Comparison of ENCODE assay signal across 39 cellular contexts in the genomic region with DNA sequence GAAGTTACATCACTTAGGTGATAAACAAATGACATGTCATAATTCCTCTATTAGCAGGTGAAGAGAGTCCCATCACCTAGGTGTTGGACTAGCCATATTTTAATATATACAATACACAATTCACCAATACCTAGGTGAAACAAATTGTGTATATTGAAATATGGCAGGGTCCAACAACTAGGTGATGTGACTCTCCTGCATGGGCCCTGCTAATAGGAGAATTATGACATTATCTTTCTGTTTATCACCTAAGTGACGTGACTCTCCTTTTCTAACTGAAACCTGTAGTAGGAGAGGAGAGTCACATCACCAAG.
"Had no signal": no experiment of that assay in that cellular context is flagged by ENCODE, and none has a peak within 500 bp of the region (broad histone marks: within the 10 kb centered on the region; RNA-seq: fewer than 3 reads in every experiment).

No MANE protein-coding gene starts in this region.

- FAIRE-seq: astrocyte, bronchial epithelial cell had no signal

- H3K4me1 Mint-ChIP-seq: activated T-helper 17 cell treated with anti-CD3 and anti-CD28 coated beads, Interleukin-2, amount 50 U/mL, for 72 hours; central memory CD8-positive, alpha-beta T cell had no signal

- H3K9me3 Mint-ChIP-seq: activated naive CD4-positive, alpha-beta T cell treated with anti-CD3 and anti-CD28 coated beads for 36 hours; activated naive CD4-positive, alpha-beta T cell treated with anti-CD3 and anti-CD28 coated beads, Interleukin-2, amount 50 U/mL, for 24 hours; activated T-cell treated with anti-CD3 and anti-CD28 coated beads, Interleukin-2, amount 50 U/mL, for 24 hours; activated T-cell treated with anti-CD3 and anti-CD28 coated beads, Interleukin-2, amount 50 U/mL, for 4 hours; activated T-helper 17 cell treated with anti-CD3 and anti-CD28 coated beads, Interleukin-2, amount 50 U/mL, for 72 hours; brain; central memory CD8-positive, alpha-beta T cell had no signal

- H3K9me3 ChIP-seq: adrenal gland, ascending aorta, body of pancreas, breast epithelium had no signal

- H3K27me3 Mint-ChIP-seq: activated naive CD4-positive, alpha-beta T cell treated with anti-CD3 and anti-CD28 coated beads, Interleukin-2, amount 10 ng/mL, durations not matched to agents 7 days and 5 days; activated naive CD4-positive, alpha-beta T cell treated with anti-CD3 and anti-CD28 coated beads, Interleukin-2, amount 50 U/mL, for 24 hours; activated naive CD8-positive, alpha-beta T cell; activated naive CD8-positive, alpha-beta T cell treated with anti-CD3 and anti-CD28 coated beads for 36 hours; activated naive CD8-positive, alpha-beta T cell treated with anti-CD3 and anti-CD28 coated beads, Interleukin-2, amount 10 ng/mL, durations not matched to agents 7 days and 5 days; activated naive CD8-positive, alpha-beta T cell treated with anti-CD3 and anti-CD28 coated beads, Interleukin-2, amount 50 U/mL, for 24 hours; activated T-cell treated with anti-CD3 and anti-CD28 coated beads, Interleukin-2, amount 50 U/mL, for 24 hours; activated T-helper 17 cell treated with anti-CD3 and anti-CD28 coated beads, Interleukin-2, amount 50 U/mL, for 72 hours; brain; central memory CD8-positive, alpha-beta T cell had no signal

- H3K36me3 ChIP-seq: breast epithelium had no signal

- H3K4me1 ChIP-seq: ascending aorta, breast epithelium had no signal

- DNase-seq: activated effector memory CD4-positive, alpha-beta T cell treated with anti-CD3 and anti-CD28 coated beads, Interleukin-2, amount 50 U/mL, for 16 hours; activated effector memory CD4-positive, alpha-beta T cell treated with Interleukin-2 at 50 U/mL for 16 hours; activated gamma-delta T cell; activated gamma-delta T cell treated with Interleukin-2 at 50 U/mL for 16 hours; activated naive CD4-positive, alpha-beta T cell; activated naive CD4-positive, alpha-beta T cell treated with anti-CD3 and anti-CD28 coated beads for 36 hours; activated naive CD4-positive, alpha-beta T cell treated with anti-CD3 and anti-CD28 coated beads, Interleukin-2, amount 10 ng/mL, durations not matched to agents 7 days and 5 days; activated naive CD4-positive, alpha-beta T cell treated with anti-CD3 and anti-CD28 coated beads, Interleukin-2, amount 50 U/mL, for 16 hours; activated naive CD4-positive, alpha-beta T cell treated with Interleukin-2 at 50 U/mL for 16 hours; activated naive CD8-positive, alpha-beta T cell treated with anti-CD3 and anti-CD28 coated beads for 36 hours; activated naive CD8-positive, alpha-beta T cell treated with anti-CD3 and anti-CD28 coated beads, Interleukin-2, amount 10 ng/mL, durations not matched to agents 7 days and 5 days; activated naive CD8-positive, alpha-beta T cell treated with anti-CD3 and anti-CD28 coated beads, Interleukin-2, amount 50 U/mL, for 24 hours; activated T-cell treated with anti-CD3 and anti-CD28 coated beads, Interleukin-2, amount 50 U/mL, for 1 hour; activated T-cell treated with anti-CD3 and anti-CD28 coated beads, Interleukin-2, amount 50 U/mL, for 24 hours; activated T-cell treated with anti-CD3 and anti-CD28 coated beads, Interleukin-2, amount 50 U/mL, for 4 hours; activated T-cell treated with anti-CD3 and anti-CD28 coated beads, Interleukin-2, amount 50 U/mL, for 48 hours; activated T-cell treated with anti-CD3 and anti-CD28 coated beads, Interleukin-2, amount 50 U/mL, for 72 hours; adrenal gland; amniotic stem cell; amygdala; anterior cingulate cortex; aorta; body of pancreas; brain microvascular endothelial cell; caudate nucleus; central memory CD4-positive, alpha-beta T cell; cerebellar nuclear complex had no signal

- H3K4me3 Mint-ChIP-seq: activated naive CD4-positive, alpha-beta T cell treated with anti-CD3 and anti-CD28 coated beads for 36 hours; activated naive CD4-positive, alpha-beta T cell treated with anti-CD3 and anti-CD28 coated beads, Interleukin-2, amount 10 ng/mL, durations not matched to agents 7 days and 5 days; activated naive CD4-positive, alpha-beta T cell treated with anti-CD3 and anti-CD28 coated beads, Interleukin-2, amount 50 U/mL, for 24 hours; activated naive CD8-positive, alpha-beta T cell; activated naive CD8-positive, alpha-beta T cell treated with anti-CD3 and anti-CD28 coated beads for 36 hours; activated naive CD8-positive, alpha-beta T cell treated with anti-CD3 and anti-CD28 coated beads, Interleukin-2, amount 10 ng/mL, durations not matched to agents 7 days and 5 days; activated naive CD8-positive, alpha-beta T cell treated with anti-CD3 and anti-CD28 coated beads, Interleukin-2, amount 50 U/mL, for 24 hours; activated T-cell treated with anti-CD3 and anti-CD28 coated beads, Interleukin-2, amount 50 U/mL, for 24 hours; activated T-cell treated with anti-CD3 and anti-CD28 coated beads, Interleukin-2, amount 50 U/mL, for 4 hours; activated T-cell treated with anti-CD3 and anti-CD28 coated beads, Interleukin-2, amount 50 U/mL, for 72 hours; activated T-helper 1 cell treated with anti-CD3 and anti-CD28 coated beads, Interleukin-12 subunit alpha, Interleukin-12 subunit beta, Interleukin-2, Interleukin-4 antibody, amounts not matched to agents 30 ng/mL and 10 ng/mL and 1 ng/mL, durations not matched to agents 14 hours and 24 hours and 36 hours; activated T-helper 17 cell treated with anti-CD3 and anti-CD28 coated beads, Interleukin-2, amount 50 U/mL, for 72 hours; brain; central memory CD8-positive, alpha-beta T cell had no signal

- H3K27me3 ChIP-seq: adrenal gland, ascending aorta, body of pancreas, brain microvascular endothelial cell, breast epithelium, cardiac muscle cell had no signal

- H3K27ac ChIP-seq: adrenal gland, ascending aorta, body of pancreas, brain microvascular endothelial cell, breast epithelium, cardiac muscle cell had no signal

- ATAC-seq: activated T-cell treated with anti-CD3 and anti-CD28 coated beads, Interleukin-2, amount 50 U/mL, for 4 hours; body of pancreas had no signal

- H3K4me3 ChIP-seq: adrenal gland, ascending aorta, body of pancreas, breast epithelium, cardiac muscle cell had no signal

- H3K27ac Mint-ChIP-seq: activated naive CD4-positive, alpha-beta T cell treated with anti-CD3 and anti-CD28 coated beads for 36 hours; activated naive CD4-positive, alpha-beta T cell treated with anti-CD3 and anti-CD28 coated beads, Interleukin-2, amount 10 ng/mL, durations not matched to agents 7 days and 5 days; activated naive CD4-positive, alpha-beta T cell treated with anti-CD3 and anti-CD28 coated beads, Interleukin-2, amount 50 U/mL, for 24 hours; activated naive CD8-positive, alpha-beta T cell; activated naive CD8-positive, alpha-beta T cell treated with anti-CD3 and anti-CD28 coated beads for 36 hours; activated naive CD8-positive, alpha-beta T cell treated with anti-CD3 and anti-CD28 coated beads, Interleukin-2, amount 10 ng/mL, durations not matched to agents 7 days and 5 days; activated naive CD8-positive, alpha-beta T cell treated with anti-CD3 and anti-CD28 coated beads, Interleukin-2, amount 50 U/mL, for 24 hours; activated T-cell treated with anti-CD3 and anti-CD28 coated beads, Interleukin-2, amount 50 U/mL, for 24 hours; activated T-cell treated with anti-CD3 and anti-CD28 coated beads, Interleukin-2, amount 50 U/mL, for 72 hours; activated T-helper 1 cell treated with anti-CD3 and anti-CD28 coated beads, Interleukin-12 subunit alpha, Interleukin-12 subunit beta, Interleukin-2, Interleukin-4 antibody, amounts not matched to agents 30 ng/mL and 10 ng/mL and 1 ng/mL, durations not matched to agents 14 hours and 24 hours and 36 hours; activated T-helper 17 cell treated with anti-CD3 and anti-CD28 coated beads, Interleukin-2, amount 50 U/mL, for 72 hours; activated T-helper 2 cell treated with anti-CD3 and anti-CD28 coated beads, Interferon-gamma antibody, Interleukin-2, Interleukin-4, amounts not matched to agents 10 μg/mL and 5 μg/mL and 100 μg/mL, durations not matched to agents 14 hours and 24 hours and 36 hours; brain had no signal
